ENCODE assay signal across 9 cellular contexts in genomic region chr9:89418882-89419641, GRCh38.
DNase-seq lines count a peak whose midpoint lies in the region; ATAC-seq, FAIRE-seq and TF ChIP-seq lines count a peak whose summit lies in the region.
"Had no signal": no experiment of that assay in that cellular context is flagged by ENCODE, and none has a peak within 500 bp of the region (broad histone marks: within the 10 kb centered on the region; RNA-seq: fewer than 3 reads in every experiment).

No MANE protein-coding gene starts in this region.

- H3K36me3 ChIP-seq in DOHH2 (ENCODE audit: control insufficient read depth, low read length) = no peaks in the 10 kb centered on the region

- peak overlapping the region; percentile 52 for H3K4me3 ChIP-seq in DOHH2 (ENCODE audit: low read length)

- TF ChIP-seq CTCF in DOHH2 (IDR thresholded peaks at IDR 0.05; ENCODE audit: low read depth, low read length, poor library complexity, severe bottlenecking) = no peak

- H4K20me1 ChIP-seq in DOHH2 (ENCODE audit: control insufficient read depth, insufficient read depth, low read depth, low read length) = no peaks in the 10 kb centered on the region

- H3K4me2 ChIP-seq in DOHH2 (ENCODE audit: low read length) = peak overlapping the region; percentile 72

- no peaks in the 10 kb centered on the region for H3F3A ChIP-seq in DOHH2 (ENCODE audit: control insufficient read depth, insufficient read depth)

- H3K9me2 ChIP-seq in DOHH2 (replicated peaks; ENCODE audit: control insufficient read depth, low read length) = no peaks in the 10 kb centered on the region

- H3K4me1 ChIP-seq in DOHH2 (ENCODE audit: control insufficient read depth, low read length) = peaks cover 21% of the 10 kb centered on the region

- H3K27ac ChIP-seq in DOHH2 (ENCODE audit: low read depth, low read length) (no peak overlapping the region), caudate nucleus (ENCODE audit: low read depth, low read length) (no peak overlapping the region)
- H3K27ac ChIP-seq: C4-2B had no signal

- DNase-seq in T-helper 22 cell (ENCODE audit: low read depth) (peak; percentile 63), NCI-H2196 treated with DMSO at 0.1 percent for 48 hours (lab: John Stamatoyannopoulos, UW; ENCODE audit: unreplicated experiment) (no peak), caudate nucleus (lab: John Stamatoyannopoulos, UW) (no peak), RCC 7860 (ENCODE audit: low spot score) (no peak)
- DNase-seq in central memory CD4-positive, alpha-beta T cell = peak; percentile 75
- peak; percentile 78 for DNase-seq in stimulated activated naive CD8-positive, alpha-beta T cell treated with anti-CD3 and anti-CD28 coated beads, Interleukin-15, Interleukin-2, amounts not matched to agents 100 U/mL and 50 U/mL, for 24 hours

- peak; percentile 45 for ATAC-seq in HG02610 (IDR thresholded peaks at IDR 0.05; ENCODE audit: unreplicated experiment)
- peak; percentile 51 for ATAC-seq in stimulated activated naive CD8-positive, alpha-beta T cell treated with anti-CD3 and anti-CD28 coated beads, Interleukin-15, Interleukin-2, amounts not matched to agents 100 U/mL and 50 U/mL, for 24 hours

- no peaks in the 10 kb centered on the region for H3K27me3 ChIP-seq in DOHH2 (ENCODE audit: control insufficient read depth, low read length)

- FAIRE-seq in RCC 7860 (lab: Jason Lieb, UNC) = no peak

- no peaks in the 10 kb centered on the region for H3K79me2 ChIP-seq in DOHH2 (ENCODE audit: control insufficient read depth, low read length)

- no peaks in the 10 kb centered on the region for H3K9me3 ChIP-seq in DOHH2 (ENCODE audit: control insufficient read depth, insufficient read depth, low read length)

Comparison
In these comparisons a context has a peak if more than half of its experiments do, and no peak if none do; other contexts are left out.
1. DNase-seq: peak in T-helper 22 cell (single experiment), central memory CD4-positive, alpha-beta T cell (single experiment) and stimulated activated naive CD8-positive, alpha-beta T cell treated with anti-CD3 and anti-CD28 coated beads, Interleukin-15, Interleukin-2, amounts not matched to agents 100 U/mL and 50 U/mL, for 24 hours (single experiment); none in NCI-H2196 treated with DMSO at 0.1 percent for 48 hours (single experiment), caudate nucleus (0 of 61) and RCC 7860 (single experiment).